ENCODE assay signal across 2 cellular contexts in the genomic region with DNA sequence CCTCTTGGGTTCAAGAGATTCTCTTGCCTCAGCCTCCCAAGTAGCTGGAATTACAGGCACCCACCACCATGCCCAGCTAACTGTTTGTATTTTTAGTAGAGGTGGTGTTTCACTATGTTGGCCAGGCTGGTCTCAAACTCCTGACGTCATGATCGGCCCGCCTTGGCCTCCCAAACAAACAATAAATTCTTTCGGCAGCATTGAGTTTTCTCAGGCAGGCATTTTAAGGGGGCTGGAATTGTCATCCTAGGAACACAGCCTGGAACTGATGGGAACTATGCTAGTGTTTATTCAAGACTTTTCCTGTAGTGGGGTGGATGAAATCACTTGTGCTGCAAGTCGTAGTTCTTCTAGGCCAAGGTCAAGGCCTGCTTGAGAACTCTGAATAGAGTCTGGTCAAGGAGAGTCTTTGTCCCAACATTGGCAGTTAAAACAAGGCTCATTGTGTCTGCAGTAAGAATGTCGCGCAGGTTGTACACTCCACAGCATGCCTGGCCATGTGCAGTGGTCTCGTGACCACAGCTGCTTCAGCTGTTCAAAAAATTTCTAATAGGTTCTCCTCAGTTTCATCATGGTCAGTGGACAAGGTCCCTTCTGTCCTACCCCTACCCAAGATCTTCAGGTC.
TF ChIP-seq lines count a peak whose summit lies in the region.

No MANE protein-coding gene starts in this region.

TF ChIP-seq in IMR-90, 13 proteins besides CTCF, POLR2A, EP300 and RAD21:
- TF ChIP-seq, protein P1, sequence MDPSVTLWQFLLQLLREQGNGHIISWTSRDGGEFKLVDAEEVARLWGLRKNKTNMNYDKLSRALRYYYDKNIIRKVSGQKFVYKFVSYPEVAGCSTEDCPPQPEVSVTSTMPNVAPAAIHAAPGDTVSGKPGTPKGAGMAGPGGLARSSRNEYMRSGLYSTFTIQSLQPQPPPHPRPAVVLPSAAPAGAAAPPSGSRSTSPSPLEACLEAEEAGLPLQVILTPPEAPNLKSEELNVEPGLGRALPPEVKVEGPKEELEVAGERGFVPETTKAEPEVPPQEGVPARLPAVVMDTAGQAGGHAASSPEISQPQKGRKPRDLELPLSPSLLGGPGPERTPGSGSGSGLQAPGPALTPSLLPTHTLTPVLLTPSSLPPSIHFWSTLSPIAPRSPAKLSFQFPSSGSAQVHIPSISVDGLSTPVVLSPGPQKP (IDR thresholded peaks at IDR 0.05; ENCODE audit: borderline replicate concordance, low read depth, low read length) = no peak
- TF ChIP-seq, protein P2, sequence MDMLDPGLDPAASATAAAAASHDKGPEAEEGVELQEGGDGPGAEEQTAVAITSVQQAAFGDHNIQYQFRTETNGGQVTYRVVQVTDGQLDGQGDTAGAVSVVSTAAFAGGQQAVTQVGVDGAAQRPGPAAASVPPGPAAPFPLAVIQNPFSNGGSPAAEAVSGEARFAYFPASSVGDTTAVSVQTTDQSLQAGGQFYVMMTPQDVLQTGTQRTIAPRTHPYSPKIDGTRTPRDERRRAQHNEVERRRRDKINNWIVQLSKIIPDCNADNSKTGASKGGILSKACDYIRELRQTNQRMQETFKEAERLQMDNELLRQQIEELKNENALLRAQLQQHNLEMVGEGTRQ (IDR thresholded peaks at IDR 0.05; ENCODE audit: low read depth, low read length) = no peak
- TF ChIP-seq RFX5 (IDR thresholded peaks at IDR 0.05; ENCODE audit: low read depth, low read length) (no peak), MAZ (IDR thresholded peaks at IDR 0.05; ENCODE audit: borderline replicate concordance, low read depth, low read length) (no peak), SMC3 (IDR thresholded peaks at IDR 0.05; ENCODE audit: low read depth, low read length) (no peak), MAFK (IDR thresholded peaks at IDR 0.05; ENCODE audit: low read depth, low read length) (no peak), CHD1 (IDR thresholded peaks at IDR 0.05; ENCODE audit: low read depth, low read length) (no peak), RCOR1 (IDR thresholded peaks at IDR 0.05; ENCODE audit: insufficient replicate concordance, low read length) (no peak), BHLHE40 (IDR thresholded peaks at IDR 0.05; ENCODE audit: low read depth, low read length) (no peak), CEBPB (IDR thresholded peaks at IDR 0.05; ENCODE audit: low read depth, low read length) (no peak), FOS (IDR thresholded peaks at IDR 0.05; ENCODE audit: low read depth, low read length) (no peak), MXI1 (IDR thresholded peaks at IDR 0.05; ENCODE audit: borderline replicate concordance, low read depth, low read length) (no peak), NFE2L2 (IDR thresholded peaks at IDR 0.05; ENCODE audit: low read depth, low read length) (no peak)

TF ChIP-seq in H1, 55 proteins besides CTCF, POLR2A, EP300 and RAD21:
- TF ChIP-seq, protein P3, sequence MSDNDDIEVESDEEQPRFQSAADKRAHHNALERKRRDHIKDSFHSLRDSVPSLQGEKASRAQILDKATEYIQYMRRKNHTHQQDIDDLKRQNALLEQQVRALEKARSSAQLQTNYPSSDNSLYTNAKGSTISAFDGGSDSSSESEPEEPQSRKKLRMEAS (IDR thresholded peaks at IDR 0.05) = no peak
- TF ChIP-seq, protein P2 (IDR thresholded peaks at IDR 0.05; ENCODE audit: low read length) = no peak
- TF ChIP-seq NRF1 (IDR thresholded peaks at IDR 0.05; ENCODE audit: low read depth, low read length) (no peak), TAF1 (IDR thresholded peaks at IDR 0.05; ENCODE audit: low read depth, low read length) (no peak), BRCA1 (IDR thresholded peaks at IDR 0.05; ENCODE audit: low read depth, low read length) (no peak), SP1 (IDR thresholded peaks at IDR 0.05; ENCODE audit: low read depth, low read length) (no peak), GABPA (IDR thresholded peaks at IDR 0.05; ENCODE audit: borderline replicate concordance, insufficient read depth, low read length) (no peak), NANOG (IDR thresholded peaks at IDR 0.05; ENCODE audit: insufficient read depth, low read depth, low read length, poor library complexity, severe bottlenecking) (no peak), YY1 (IDR thresholded peaks at IDR 0.05; ENCODE audit: low read depth, low read length) (no peak), CREB1 (IDR thresholded peaks at IDR 0.05) (no peak), HDAC2 (IDR thresholded peaks at IDR 0.05; ENCODE audit: borderline replicate concordance in 1 of 2, low read depth in 2 of 2, low read length in 2 of 2) (no peak), SUZ12 (IDR thresholded peaks at IDR 0.05; ENCODE audit: low read length) (no peak), CHD1 (IDR thresholded peaks at IDR 0.05; ENCODE audit: low read depth, low read length) (no peak), ASH2L (IDR thresholded peaks at IDR 0.05; ENCODE audit: low read length) (no peak)
TF ChIP-seq in H1: peak in this region for 0.
